ENCODE assay signal across 29 cellular contexts in the genomic region with DNA sequence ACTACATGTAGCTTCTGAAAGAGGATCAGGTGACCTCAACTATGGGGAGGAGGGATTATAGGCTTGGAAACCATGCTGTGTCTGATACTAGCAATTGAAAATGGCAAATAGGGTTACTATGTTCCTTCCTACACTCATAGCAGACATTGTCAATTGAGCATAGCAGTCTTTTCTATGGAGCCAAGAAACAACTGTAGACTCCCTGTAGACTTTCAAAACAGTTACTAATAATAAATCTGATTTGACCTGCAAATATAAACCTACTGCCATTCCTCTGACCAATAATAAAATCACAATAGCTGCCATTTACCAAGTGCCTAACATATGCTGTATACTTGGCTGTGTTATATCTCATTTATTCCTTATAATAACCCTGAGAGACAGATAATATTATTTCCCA. TPM values are rescaled to one million over a fixed set of nuclear protein-coding genes. Genes with fewer than 3 reads are reported as not detected.
"Had no signal": no experiment of that assay in that cellular context is flagged by ENCODE, and none has a peak within 500 bp of the region (broad histone marks: within the 10 kb centered on the region; RNA-seq: fewer than 3 reads in every experiment).

No MANE protein-coding gene starts in this region.

- H3K4me1 Mint-ChIP-seq: central memory CD8-positive, alpha-beta T cell; nephron; stimulated activated naive CD8-positive, alpha-beta T cell treated with anti-CD3 and anti-CD28 coated beads, Interleukin-15, amount 100 ng/mL, for 72 hours had no signal

- H3K27ac ChIP-seq: thyroid gland had no signal

- H3K36me3 ChIP-seq: thyroid gland had no signal

- H3K27me3 ChIP-seq: thyroid gland had no signal

- H3K4me1 ChIP-seq: thyroid gland had no signal

- H3K9me3 Mint-ChIP-seq: activated B cell treated with CpG ODN at 0.5 μM for 24 hours; central memory CD8-positive, alpha-beta T cell; nephron; stimulated activated effector memory CD8-positive, alpha-beta T cell treated with anti-CD3 and anti-CD28 coated beads, Interleukin-12 subunit alpha, Interleukin-12 subunit beta, amount 100 ng/mL, for 72 hours; stimulated activated naive CD8-positive, alpha-beta T cell treated with anti-CD3 and anti-CD28 coated beads, Interleukin-15, amount 100 ng/mL, for 72 hours had no signal

- H3K27me3 Mint-ChIP-seq: activated B cell treated with CpG ODN at 0.5 μM for 24 hours; central memory CD8-positive, alpha-beta T cell; stimulated activated naive CD8-positive, alpha-beta T cell treated with anti-CD3 and anti-CD28 coated beads, Interleukin-15, amount 100 ng/mL, for 72 hours had no signal

- H3K9me3 ChIP-seq: thyroid gland had no signal

- H3K36me3 Mint-ChIP-seq: activated CD8-positive, alpha-beta memory T cell treated with anti-CD3 and anti-CD28 coated beads, Interleukin-2, amount 10 ng/mL, durations not matched to agents 7 days and 5 days; activated naive CD8-positive, alpha-beta T cell; stimulated activated effector memory CD8-positive, alpha-beta T cell treated with anti-CD3 and anti-CD28 coated beads, Interleukin-12 subunit alpha, Interleukin-12 subunit beta, amount 100 ng/mL, for 72 hours had no signal

- DNase-seq: activated B cell treated with CpG ODN at 0.5 μM for 24 hours; activated CD4-positive, alpha-beta T cell treated with anti-CD3 and anti-CD28 coated beads, Interleukin-2, amount 50 U/mL, for 1 hour; activated CD8-positive, alpha-beta memory T cell treated with anti-CD3 and anti-CD28 coated beads, Interleukin-2, amount 10 ng/mL, durations not matched to agents 7 days and 5 days; activated CD8-positive, alpha-beta T cell treated with anti-CD3 and anti-CD28 coated beads, Interleukin-2, amount 10 ng/mL, durations not matched to agents 7 days and 5 days; activated effector memory CD4-positive, alpha-beta T cell treated with Interleukin-2 at 50 U/mL for 16 hours; activated naive CD4-positive, alpha-beta T cell treated with Interleukin-2 at 50 U/mL for 16 hours; activated T-cell treated with anti-CD3 and anti-CD28 coated beads for 4 hours; anterior cingulate cortex; dermis blood vessel endothelial cell; effector CD4-positive, alpha-beta T cell; glutamatergic neuron; islet precursor cell; left cardiac atrium; left ventricle myocardium superior; small intestine; stimulated activated CD4-positive, alpha-beta T cell treated with anti-CD3 and anti-CD28 coated beads, Interleukin-4, amount 100 ng/mL, for 24 hours; stimulated activated naive CD8-positive, alpha-beta T cell treated with anti-CD3 and anti-CD28 coated beads, Interleukin-15, amount 100 ng/mL, for 72 hours; T-helper 2 cell; thyroid gland had no signal

- H3K4me3 Mint-ChIP-seq: activated B cell treated with CpG ODN at 0.5 μM for 24 hours; activated CD8-positive, alpha-beta memory T cell treated with anti-CD3 and anti-CD28 coated beads, Interleukin-2, amount 10 ng/mL, durations not matched to agents 7 days and 5 days; activated CD8-positive, alpha-beta T cell treated with anti-CD3 and anti-CD28 coated beads, Interleukin-2, amount 10 ng/mL, durations not matched to agents 7 days and 5 days; activated naive CD8-positive, alpha-beta T cell; central memory CD8-positive, alpha-beta T cell; nephron; stimulated activated effector memory CD8-positive, alpha-beta T cell treated with anti-CD3 and anti-CD28 coated beads, Interleukin-12 subunit alpha, Interleukin-12 subunit beta, amount 100 ng/mL, for 72 hours; stimulated activated naive CD8-positive, alpha-beta T cell treated with anti-CD3 and anti-CD28 coated beads, Interleukin-15, amount 100 ng/mL, for 72 hours had no signal

- H3K4me3 ChIP-seq: thyroid gland had no signal

- H3K27ac Mint-ChIP-seq: activated B cell treated with CpG ODN at 0.5 μM for 24 hours; activated CD8-positive, alpha-beta memory T cell treated with anti-CD3 and anti-CD28 coated beads, Interleukin-2, amount 10 ng/mL, durations not matched to agents 7 days and 5 days; activated CD8-positive, alpha-beta T cell treated with anti-CD3 and anti-CD28 coated beads, Interleukin-2, amount 10 ng/mL, durations not matched to agents 7 days and 5 days; activated naive CD8-positive, alpha-beta T cell; nephron; stimulated activated effector memory CD8-positive, alpha-beta T cell treated with anti-CD3 and anti-CD28 coated beads, Interleukin-12 subunit alpha, Interleukin-12 subunit beta, amount 100 ng/mL, for 72 hours; stimulated activated naive CD8-positive, alpha-beta T cell treated with anti-CD3 and anti-CD28 coated beads, Interleukin-15, amount 100 ng/mL, for 72 hours had no signal

- ATAC-seq: activated CD8-positive, alpha-beta memory T cell treated with anti-CD3 and anti-CD28 coated beads, Interleukin-2, amount 10 ng/mL, durations not matched to agents 7 days and 5 days; activated CD8-positive, alpha-beta T cell treated with anti-CD3 and anti-CD28 coated beads, Interleukin-2, amount 10 ng/mL, durations not matched to agents 7 days and 5 days; left cardiac atrium; left ventricle myocardium superior; sciatic nerve; stimulated activated effector memory CD8-positive, alpha-beta T cell treated with anti-CD3 and anti-CD28 coated beads, Interleukin-12 subunit alpha, Interleukin-12 subunit beta, amount 100 ng/mL, for 72 hours; stimulated activated naive CD8-positive, alpha-beta T cell treated with anti-CD3 and anti-CD28 coated beads, Interleukin-15, amount 100 ng/mL, for 72 hours had no signal

RNA-seq across cellular contexts. Expression of gene ARL14, which starts 8.5 kb away (rescaled TPM):
- total RNA-seq: activated CD8-positive, alpha-beta memory T cell treated with anti-CD3 and anti-CD28 coated beads, Interleukin-2, amount 10 ng/mL, durations not matched to agents 7 days and 5 days; activated CD8-positive, alpha-beta T cell treated with anti-CD3 and anti-CD28 coated beads, Interleukin-2, amount 10 ng/mL, durations not matched to agents 7 days and 5 days; dermis blood vessel endothelial cell; epithelial cell of proximal tubule; frontal cortex; left cardiac atrium; left ventricle myocardium superior; lung microvascular endothelial cell; osteocyte; posterior vena cava; sciatic nerve; thyroid gland had no signal
